Comparison of ENCODE assay signal across 12 cellular contexts in the genomic region with DNA sequence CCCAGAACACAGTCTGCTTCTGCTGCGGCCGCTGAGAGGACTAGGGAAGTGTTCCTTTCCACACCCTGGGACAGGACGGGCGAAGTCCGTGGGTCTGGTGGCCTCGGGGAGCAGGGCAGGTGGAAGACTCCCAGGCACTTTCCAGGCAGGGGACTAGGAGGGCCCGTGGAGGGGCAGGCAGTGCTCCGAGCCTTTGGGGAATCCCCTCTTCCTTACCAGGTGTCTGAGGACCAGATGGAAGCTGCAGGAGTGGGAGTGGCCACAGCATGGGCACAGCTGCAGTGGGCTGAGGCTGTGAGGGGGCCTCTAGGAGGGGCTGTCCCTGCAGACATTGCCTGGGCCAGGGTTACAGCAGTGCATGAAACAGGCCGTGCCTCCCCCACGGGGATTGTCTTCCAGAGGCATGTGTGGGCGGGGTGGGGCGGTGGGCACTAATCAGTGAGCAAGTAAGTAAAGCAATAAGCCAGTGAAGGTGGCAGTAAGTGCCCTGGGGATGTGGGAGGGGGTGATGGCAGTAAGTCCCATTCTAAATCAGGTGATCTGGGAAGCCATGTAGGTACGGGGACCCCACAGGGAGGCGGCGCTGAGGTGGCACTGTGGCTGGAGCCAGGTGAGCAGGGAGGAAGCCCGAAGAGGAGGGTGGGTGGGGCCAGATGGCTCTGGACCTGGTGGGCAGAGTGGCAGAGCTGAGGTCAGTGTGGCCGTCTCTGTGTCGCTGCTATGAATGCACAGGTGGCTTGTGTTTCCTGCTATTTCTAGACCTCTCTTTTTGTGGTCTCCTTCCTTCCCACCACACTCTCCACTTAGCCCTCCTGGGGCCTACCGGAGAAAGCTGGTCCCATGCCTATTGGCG.
"Had no signal": no experiment of that assay in that cellular context is flagged by ENCODE, and none has a peak within 500 bp of the region (broad histone marks: within the 10 kb centered on the region; RNA-seq: fewer than 3 reads in every experiment).

No MANE protein-coding gene starts in this region.

- H3K9ac ChIP-seq: parathyroid adenoma had no signal

- H3K27ac ChIP-seq: cardiac muscle cell, colonic mucosa, parathyroid adenoma had no signal

- H3K27ac Mint-ChIP-seq: activated CD8-positive, alpha-beta T cell treated with anti-CD3 and anti-CD28 coated beads, Interleukin-2, amount 10 ng/mL, durations not matched to agents 7 days and 5 days; activated T-helper 1 cell treated with anti-CD3 and anti-CD28 coated beads, Interleukin-12 subunit alpha, Interleukin-12 subunit beta, Interleukin-2, Interleukin-4 antibody, amounts not matched to agents 30 ng/mL and 10 ng/mL and 1 ng/mL, durations not matched to agents 14 hours and 24 hours and 36 hours; T-helper 1 cell treated with Interleukin-12 subunit alpha and Interleukin-12 subunit beta and Interleukin-4 antibody, amounts not matched to agents 30 μg/mL and 1 μg/mL, for 36 hours had no signal

- H2AFZ ChIP-seq: parathyroid adenoma had no signal

- H3K9me3 ChIP-seq: colonic mucosa had no signal

- DNase-seq: activated CD4-positive, alpha-beta T cell treated with anti-CD3 and anti-CD28 coated beads for 48 hours; activated CD8-positive, alpha-beta memory T cell treated with anti-CD3 and anti-CD28 coated beads, Interleukin-2, amount 50 U/mL, for 48 hours; activated CD8-positive, alpha-beta T cell treated with anti-CD3 and anti-CD28 coated beads, Interleukin-2, amount 10 ng/mL, durations not matched to agents 7 days and 5 days; activated naive CD4-positive, alpha-beta T cell treated with Interleukin-2 at 50 U/mL for 16 hours; colonic mucosa; foreskin melanocyte; stimulated activated CD4-positive, alpha-beta T cell treated with anti-CD3 and anti-CD28 coated beads, Interleukin-1b, Interleukin-23, amount 100 ng/mL, for 48 hours; stimulated activated naive CD4-positive, alpha-beta T cell treated with Interleukin-2 at 50 U/mL for 16 hours had no signal

- H3K4me1 ChIP-seq: colonic mucosa, parathyroid adenoma had no signal

- H3K79me2 ChIP-seq: parathyroid adenoma had no signal

- H3K36me3 ChIP-seq: cardiac muscle cell, colonic mucosa had no signal

- H3K9me3 Mint-ChIP-seq: activated T-helper 1 cell treated with anti-CD3 and anti-CD28 coated beads, Interleukin-12 subunit alpha, Interleukin-12 subunit beta, Interleukin-2, Interleukin-4 antibody, amounts not matched to agents 30 ng/mL and 10 ng/mL and 1 ng/mL, durations not matched to agents 14 hours and 24 hours and 36 hours; T-helper 1 cell treated with Interleukin-12 subunit alpha and Interleukin-12 subunit beta and Interleukin-4 antibody, amounts not matched to agents 30 μg/mL and 1 μg/mL, for 36 hours had no signal

- H3K4me3 Mint-ChIP-seq: activated CD8-positive, alpha-beta T cell treated with anti-CD3 and anti-CD28 coated beads, Interleukin-2, amount 10 ng/mL, durations not matched to agents 7 days and 5 days; activated T-helper 1 cell treated with anti-CD3 and anti-CD28 coated beads, Interleukin-12 subunit alpha, Interleukin-12 subunit beta, Interleukin-2, Interleukin-4 antibody, amounts not matched to agents 30 ng/mL and 10 ng/mL and 1 ng/mL, durations not matched to agents 14 hours and 24 hours and 36 hours; T-helper 1 cell treated with Interleukin-12 subunit alpha and Interleukin-12 subunit beta and Interleukin-4 antibody, amounts not matched to agents 30 μg/mL and 1 μg/mL, for 36 hours had no signal

- ATAC-seq: activated CD8-positive, alpha-beta T cell treated with anti-CD3 and anti-CD28 coated beads, Interleukin-2, amount 10 ng/mL, durations not matched to agents 7 days and 5 days had no signal

- H3K4me3 ChIP-seq: cardiac muscle cell, colonic mucosa had no signal

- H3K27me3 ChIP-seq: cardiac muscle cell, colonic mucosa had no signal
